In the genomic region with DNA sequence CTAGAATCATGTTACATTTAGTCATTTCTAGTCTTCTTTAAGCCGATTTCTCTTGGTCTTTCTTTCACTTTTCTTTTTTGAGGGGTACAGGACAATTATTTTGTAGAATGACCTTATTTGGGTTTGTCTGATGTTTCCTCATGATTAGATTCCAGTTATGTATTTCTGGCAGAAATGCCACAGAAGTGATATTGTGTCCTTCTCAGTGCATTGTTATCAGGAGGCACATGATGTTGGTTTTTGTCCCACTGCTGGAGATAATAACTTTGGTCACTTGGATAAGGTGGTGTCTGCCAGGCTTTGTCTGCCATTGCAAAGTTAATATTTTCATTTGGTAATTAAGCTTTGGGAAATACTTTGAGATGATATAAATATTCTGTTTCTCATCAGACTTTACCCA, we compare ENCODE assay signal across 1 cellular context.
TF ChIP-seq lines count a peak whose summit lies in the region.

No MANE protein-coding gene starts in this region.

TF ChIP-seq in K562, 482 proteins besides CTCF, POLR2A, EP300 and RAD21 (continued from another document and continues in another):
- TF ChIP-seq, protein P1, sequence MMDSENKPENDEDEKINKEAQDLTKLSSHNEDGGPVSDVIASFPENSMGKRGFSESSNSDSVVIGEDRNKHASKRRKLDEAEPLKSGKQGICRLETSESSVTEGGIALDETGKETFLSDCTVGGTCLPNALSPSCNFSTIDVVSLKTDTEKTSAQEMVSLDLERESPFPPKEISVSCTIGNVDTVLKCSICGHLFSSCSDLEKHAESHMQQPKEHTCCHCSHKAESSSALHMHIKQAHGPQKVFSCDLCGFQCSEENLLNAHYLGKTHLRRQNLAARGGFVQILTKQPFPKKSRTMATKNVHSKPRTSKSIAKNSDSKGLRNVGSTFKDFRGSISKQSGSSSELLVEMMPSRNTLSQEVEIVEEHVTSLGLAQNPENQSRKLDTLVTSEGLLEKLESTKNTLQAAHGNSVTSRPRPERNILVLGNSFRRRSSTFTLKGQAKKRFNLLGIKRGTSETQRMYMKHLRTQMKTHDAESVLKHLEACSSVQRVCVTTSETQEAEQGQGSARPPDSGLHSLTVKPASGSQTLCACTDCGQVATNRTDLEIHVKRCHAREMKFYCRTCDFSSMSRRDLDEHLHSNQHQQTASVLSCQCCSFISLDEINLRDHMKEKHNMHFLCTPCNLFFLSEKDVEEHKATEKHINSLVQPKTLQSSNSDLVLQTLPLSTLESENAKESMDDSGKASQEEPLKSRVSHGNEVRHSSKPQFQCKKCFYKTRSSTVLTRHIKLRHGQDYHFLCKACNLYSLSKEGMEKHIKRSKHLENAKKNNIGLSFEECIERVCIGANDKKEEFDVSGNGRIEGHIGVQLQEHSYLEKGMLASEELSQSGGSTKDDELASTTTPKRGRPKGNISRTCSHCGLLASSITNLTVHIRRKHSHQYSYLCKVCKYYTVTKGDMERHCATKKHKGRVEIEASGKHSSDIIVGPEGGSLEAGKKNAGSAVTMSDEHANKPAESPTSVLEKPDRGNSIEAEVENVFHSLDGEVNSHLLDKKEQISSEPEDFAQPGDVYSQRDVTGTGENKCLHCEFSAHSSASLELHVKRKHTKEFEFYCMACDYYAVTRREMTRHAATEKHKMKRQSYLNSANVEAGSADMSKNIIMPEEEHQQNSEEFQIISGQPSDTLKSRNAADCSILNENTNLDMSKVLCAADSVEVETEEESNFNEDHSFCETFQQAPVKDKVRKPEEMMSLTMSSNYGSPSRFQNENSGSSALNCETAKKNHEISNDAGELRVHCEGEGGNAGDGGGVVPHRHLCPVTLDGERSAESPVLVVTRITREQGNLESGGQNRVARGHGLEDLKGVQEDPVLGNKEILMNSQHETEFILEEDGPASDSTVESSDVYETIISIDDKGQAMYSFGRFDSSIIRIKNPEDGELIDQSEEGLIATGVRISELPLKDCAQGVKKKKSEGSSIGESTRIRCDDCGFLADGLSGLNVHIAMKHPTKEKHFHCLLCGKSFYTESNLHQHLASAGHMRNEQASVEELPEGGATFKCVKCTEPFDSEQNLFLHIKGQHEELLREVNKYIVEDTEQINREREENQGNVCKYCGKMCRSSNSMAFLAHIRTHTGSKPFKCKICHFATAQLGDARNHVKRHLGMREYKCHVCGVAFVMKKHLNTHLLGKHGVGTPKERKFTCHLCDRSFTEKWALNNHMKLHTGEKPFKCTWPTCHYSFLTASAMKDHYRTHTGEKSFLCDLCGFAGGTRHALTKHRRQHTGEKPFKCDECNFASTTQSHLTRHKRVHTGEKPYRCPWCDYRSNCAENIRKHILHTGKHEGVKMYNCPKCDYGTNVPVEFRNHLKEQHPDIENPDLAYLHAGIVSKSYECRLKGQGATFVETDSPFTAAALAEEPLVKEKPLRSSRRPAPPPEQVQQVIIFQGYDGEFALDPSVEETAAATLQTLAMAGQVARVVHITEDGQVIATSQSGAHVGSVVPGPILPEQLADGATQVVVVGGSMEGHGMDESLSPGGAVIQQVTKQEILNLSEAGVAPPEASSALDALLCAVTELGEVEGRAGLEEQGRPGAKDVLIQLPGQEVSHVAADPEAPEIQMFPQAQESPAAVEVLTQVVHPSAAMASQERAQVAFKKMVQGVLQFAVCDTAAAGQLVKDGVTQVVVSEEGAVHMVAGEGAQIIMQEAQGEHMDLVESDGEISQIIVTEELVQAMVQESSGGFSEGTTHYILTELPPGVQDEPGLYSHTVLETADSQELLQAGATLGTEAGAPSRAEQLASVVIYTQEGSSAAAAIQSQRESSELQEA (IDR thresholded peaks at IDR 0.05; ENCODE audit: low read depth): no peak
- TF ChIP-seq NCOA6 (IDR thresholded peaks at IDR 0.05) (no peak), BCL6 (CRISPR knock-in tag; IDR thresholded peaks at IDR 0.05) (no peak), GABPB2 (CRISPR knock-in tag; conservative IDR thresholded peaks at IDR 0.05) (no peak), ZNF175 (CRISPR knock-in tag; IDR thresholded peaks at IDR 0.05; ENCODE audit: low read depth) (no peak), ZC3H4 (CRISPR knock-in tag; IDR thresholded peaks at IDR 0.05; ENCODE audit: borderline replicate concordance) (no peak), ZNF134 (CRISPR knock-in tag; conservative IDR thresholded peaks at IDR 0.05) (no peak), MAFK (IDR thresholded peaks at IDR 0.05; ENCODE audit: low read length) (no peak), HNRNPL (IDR thresholded peaks at IDR 0.05; ENCODE audit: low read depth, low read length) (no peak), NEUROD1 (IDR thresholded peaks at IDR 0.05; ENCODE audit: borderline replicate concordance, low read depth, low read length, partially characterized antibody) (no peak), ZFPM2 (CRISPR knock-in tag; IDR thresholded peaks at IDR 0.05) (no peak), CHD2 (IDR thresholded peaks at IDR 0.05; ENCODE audit: low read depth, low read length) (no peak), CTBP1 (IDR thresholded peaks at IDR 0.05; ENCODE audit: borderline replicate concordance) (peak; percentile 31; the same call in 1 of the 2 replicates), JUNB (CRISPR knock-in tag; conservative IDR thresholded peaks at IDR 0.05) (no peak), U2AF2 (optimal IDR thresholded peaks at IDR 0.05; ENCODE audit: low read depth, low read length) (no peak), NONO (IDR thresholded peaks at IDR 0.05; ENCODE audit: low read depth in 2 of 2, low read length in 1 of 2) (0 out of 4 replicates have a peak, but pooled peaks of 1 of the 2 experiments have one; percentile 32), ADNP (tag; IDR thresholded peaks at IDR 0.05) (no peak), ZNF24 (IDR thresholded peaks at IDR 0.05) (no peak), CHD1 (IDR thresholded peaks at IDR 0.05; ENCODE audit: low read length) (no peak), MTA3 (IDR thresholded peaks at IDR 0.05; ENCODE audit: borderline replicate concordance) (no peak), CBX1 (IDR thresholded peaks at IDR 0.05; ENCODE audit: low read depth) (no peak), BHLHE40 (IDR thresholded peaks at IDR 0.05; ENCODE audit: low read length) (peak; percentile 70; the same call in 1 of the 2 replicates), SMC3 (conservative IDR thresholded peaks at IDR 0.05; ENCODE audit: insufficient read depth, low read depth, low read length) (no peak), ZNF253 (CRISPR knock-in tag; conservative IDR thresholded peaks at IDR 0.05) (no peak), SMAD4 (CRISPR knock-in tag; conservative IDR thresholded peaks at IDR 0.05) (peak; percentile 68), KLF13 (tag; IDR thresholded peaks at IDR 0.05; ENCODE audit: borderline replicate concordance, low read depth) (no peak), ZNF76 (CRISPR knock-in tag; IDR thresholded peaks at IDR 0.05; ENCODE audit: borderline replicate concordance) (no peak)
- TF ChIP-seq, protein P2, sequence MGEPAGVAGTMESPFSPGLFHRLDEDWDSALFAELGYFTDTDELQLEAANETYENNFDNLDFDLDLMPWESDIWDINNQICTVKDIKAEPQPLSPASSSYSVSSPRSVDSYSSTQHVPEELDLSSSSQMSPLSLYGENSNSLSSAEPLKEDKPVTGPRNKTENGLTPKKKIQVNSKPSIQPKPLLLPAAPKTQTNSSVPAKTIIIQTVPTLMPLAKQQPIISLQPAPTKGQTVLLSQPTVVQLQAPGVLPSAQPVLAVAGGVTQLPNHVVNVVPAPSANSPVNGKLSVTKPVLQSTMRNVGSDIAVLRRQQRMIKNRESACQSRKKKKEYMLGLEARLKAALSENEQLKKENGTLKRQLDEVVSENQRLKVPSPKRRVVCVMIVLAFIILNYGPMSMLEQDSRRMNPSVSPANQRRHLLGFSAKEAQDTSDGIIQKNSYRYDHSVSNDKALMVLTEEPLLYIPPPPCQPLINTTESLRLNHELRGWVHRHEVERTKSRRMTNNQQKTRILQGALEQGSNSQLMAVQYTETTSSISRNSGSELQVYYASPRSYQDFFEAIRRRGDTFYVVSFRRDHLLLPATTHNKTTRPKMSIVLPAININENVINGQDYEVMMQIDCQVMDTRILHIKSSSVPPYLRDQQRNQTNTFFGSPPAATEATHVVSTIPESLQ (CRISPR knock-in tag; IDR thresholded peaks at IDR 0.05): no peak
- TF ChIP-seq, protein P3, sequence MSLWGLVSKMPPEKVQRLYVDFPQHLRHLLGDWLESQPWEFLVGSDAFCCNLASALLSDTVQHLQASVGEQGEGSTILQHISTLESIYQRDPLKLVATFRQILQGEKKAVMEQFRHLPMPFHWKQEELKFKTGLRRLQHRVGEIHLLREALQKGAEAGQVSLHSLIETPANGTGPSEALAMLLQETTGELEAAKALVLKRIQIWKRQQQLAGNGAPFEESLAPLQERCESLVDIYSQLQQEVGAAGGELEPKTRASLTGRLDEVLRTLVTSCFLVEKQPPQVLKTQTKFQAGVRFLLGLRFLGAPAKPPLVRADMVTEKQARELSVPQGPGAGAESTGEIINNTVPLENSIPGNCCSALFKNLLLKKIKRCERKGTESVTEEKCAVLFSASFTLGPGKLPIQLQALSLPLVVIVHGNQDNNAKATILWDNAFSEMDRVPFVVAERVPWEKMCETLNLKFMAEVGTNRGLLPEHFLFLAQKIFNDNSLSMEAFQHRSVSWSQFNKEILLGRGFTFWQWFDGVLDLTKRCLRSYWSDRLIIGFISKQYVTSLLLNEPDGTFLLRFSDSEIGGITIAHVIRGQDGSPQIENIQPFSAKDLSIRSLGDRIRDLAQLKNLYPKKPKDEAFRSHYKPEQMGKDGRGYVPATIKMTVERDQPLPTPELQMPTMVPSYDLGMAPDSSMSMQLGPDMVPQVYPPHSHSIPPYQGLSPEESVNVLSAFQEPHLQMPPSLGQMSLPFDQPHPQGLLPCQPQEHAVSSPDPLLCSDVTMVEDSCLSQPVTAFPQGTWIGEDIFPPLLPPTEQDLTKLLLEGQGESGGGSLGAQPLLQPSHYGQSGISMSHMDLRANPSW (CRISPR knock-in tag; IDR thresholded peaks at IDR 0.05): no peak
- TF ChIP-seq, protein P4, sequence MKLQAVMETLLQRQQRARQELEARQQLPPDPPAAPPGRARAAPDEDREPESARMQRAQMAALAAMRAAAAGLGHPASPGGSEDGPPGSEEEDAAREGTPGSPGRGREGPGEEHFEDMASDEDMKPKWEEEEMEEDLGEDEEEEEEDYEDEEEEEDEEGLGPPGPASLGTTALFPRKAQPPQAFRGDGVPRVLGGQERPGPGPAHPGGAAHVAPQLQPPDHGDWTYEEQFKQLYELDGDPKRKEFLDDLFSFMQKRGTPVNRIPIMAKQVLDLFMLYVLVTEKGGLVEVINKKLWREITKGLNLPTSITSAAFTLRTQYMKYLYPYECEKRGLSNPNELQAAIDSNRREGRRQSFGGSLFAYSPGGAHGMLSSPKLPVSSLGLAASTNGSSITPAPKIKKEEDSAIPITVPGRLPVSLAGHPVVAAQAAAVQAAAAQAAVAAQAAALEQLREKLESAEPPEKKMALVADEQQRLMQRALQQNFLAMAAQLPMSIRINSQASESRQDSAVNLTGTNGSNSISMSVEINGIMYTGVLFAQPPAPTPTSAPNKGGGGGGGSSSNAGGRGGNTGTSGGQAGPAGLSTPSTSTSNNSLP (IDR thresholded peaks at IDR 0.05; ENCODE audit: borderline replicate concordance, low read depth, low read length): no peak
- TF ChIP-seq, protein P5, sequence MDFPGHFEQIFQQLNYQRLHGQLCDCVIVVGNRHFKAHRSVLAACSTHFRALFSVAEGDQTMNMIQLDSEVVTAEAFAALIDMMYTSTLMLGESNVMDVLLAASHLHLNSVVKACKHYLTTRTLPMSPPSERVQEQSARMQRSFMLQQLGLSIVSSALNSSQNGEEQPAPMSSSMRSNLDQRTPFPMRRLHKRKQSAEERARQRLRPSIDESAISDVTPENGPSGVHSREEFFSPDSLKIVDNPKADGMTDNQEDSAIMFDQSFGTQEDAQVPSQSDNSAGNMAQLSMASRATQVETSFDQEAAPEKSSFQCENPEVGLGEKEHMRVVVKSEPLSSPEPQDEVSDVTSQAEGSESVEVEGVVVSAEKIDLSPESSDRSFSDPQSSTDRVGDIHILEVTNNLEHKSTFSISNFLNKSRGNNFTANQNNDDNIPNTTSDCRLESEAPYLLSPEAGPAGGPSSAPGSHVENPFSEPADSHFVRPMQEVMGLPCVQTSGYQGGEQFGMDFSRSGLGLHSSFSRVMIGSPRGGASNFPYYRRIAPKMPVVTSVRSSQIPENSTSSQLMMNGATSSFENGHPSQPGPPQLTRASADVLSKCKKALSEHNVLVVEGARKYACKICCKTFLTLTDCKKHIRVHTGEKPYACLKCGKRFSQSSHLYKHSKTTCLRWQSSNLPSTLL (IDR thresholded peaks at IDR 0.05): no peak
- TF ChIP-seq, protein P6, sequence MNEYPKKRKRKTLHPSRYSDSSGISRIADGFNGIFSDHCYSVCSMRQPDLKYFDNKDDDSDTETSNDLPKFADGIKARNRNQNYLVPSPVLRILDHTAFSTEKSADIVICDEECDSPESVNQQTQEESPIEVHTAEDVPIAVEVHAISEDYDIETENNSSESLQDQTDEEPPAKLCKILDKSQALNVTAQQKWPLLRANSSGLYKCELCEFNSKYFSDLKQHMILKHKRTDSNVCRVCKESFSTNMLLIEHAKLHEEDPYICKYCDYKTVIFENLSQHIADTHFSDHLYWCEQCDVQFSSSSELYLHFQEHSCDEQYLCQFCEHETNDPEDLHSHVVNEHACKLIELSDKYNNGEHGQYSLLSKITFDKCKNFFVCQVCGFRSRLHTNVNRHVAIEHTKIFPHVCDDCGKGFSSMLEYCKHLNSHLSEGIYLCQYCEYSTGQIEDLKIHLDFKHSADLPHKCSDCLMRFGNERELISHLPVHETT (CRISPR knock-in tag; conservative IDR thresholded peaks at IDR 0.05 in 1 of 2, IDR thresholded peaks at IDR 0.05 in 1 of 2): no peak
- TF ChIP-seq, protein P7, sequence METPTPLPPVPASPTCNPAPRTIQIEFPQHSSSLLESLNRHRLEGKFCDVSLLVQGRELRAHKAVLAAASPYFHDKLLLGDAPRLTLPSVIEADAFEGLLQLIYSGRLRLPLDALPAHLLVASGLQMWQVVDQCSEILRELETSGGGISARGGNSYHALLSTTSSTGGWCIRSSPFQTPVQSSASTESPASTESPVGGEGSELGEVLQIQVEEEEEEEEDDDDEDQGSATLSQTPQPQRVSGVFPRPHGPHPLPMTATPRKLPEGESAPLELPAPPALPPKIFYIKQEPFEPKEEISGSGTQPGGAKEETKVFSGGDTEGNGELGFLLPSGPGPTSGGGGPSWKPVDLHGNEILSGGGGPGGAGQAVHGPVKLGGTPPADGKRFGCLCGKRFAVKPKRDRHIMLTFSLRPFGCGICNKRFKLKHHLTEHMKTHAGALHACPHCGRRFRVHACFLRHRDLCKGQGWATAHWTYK (CRISPR knock-in tag; IDR thresholded peaks at IDR 0.05): peak; percentile 62; the same call in 1 of the 2 replicates
- TF ChIP-seq, protein P8, sequence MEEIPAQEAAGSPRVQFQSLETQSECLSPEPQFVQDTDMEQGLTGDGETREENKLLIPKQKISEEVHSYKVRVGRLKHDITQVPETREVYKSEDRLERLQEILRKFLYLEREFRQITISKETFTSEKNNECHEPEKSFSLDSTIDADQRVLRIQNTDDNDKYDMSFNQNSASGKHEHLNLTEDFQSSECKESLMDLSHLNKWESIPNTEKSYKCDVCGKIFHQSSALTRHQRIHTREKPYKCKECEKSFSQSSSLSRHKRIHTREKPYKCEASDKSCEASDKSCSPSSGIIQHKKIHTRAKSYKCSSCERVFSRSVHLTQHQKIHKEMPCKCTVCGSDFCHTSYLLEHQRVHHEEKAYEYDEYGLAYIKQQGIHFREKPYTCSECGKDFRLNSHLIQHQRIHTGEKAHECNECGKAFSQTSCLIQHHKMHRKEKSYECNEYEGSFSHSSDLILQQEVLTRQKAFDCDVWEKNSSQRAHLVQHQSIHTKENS (CRISPR knock-in tag; IDR thresholded peaks at IDR 0.05): no peak
